In the genomic region with DNA sequence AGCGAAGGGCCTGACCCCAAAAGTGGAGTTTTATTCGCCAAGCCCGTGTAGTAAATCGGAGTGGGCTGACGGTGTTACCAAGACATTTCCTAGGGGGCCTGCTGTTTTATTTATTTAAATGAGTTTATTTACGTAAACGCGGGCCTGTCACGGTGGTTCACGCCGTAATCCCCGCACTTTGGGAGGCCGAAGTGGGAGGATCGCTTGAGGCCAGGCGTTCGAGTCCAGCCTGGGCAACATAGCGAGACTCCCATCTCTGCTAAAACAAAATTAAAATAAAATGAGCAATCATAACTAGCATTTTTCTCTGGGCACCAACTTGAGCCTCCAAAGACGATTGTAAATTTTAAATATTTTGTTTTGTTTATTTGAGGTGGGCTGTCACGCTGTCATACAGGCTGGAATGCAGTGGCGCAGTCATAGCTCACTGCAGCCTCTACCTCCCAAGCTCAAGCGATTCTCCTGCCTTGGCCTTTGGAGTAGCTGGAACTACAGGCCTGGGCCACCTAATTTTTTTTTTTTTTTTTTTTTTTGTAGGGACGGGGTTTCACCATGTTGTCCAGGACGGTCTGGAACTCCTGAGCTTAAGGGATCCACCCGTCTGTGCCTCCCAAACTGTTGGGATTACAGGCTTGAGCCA, we compare ENCODE assay signal across 8 cellular contexts. TPM values are rescaled to one million over a fixed set of nuclear protein-coding genes. Genes with fewer than 3 reads are reported as not detected.
A peak's percentile ranks its signal among the peaks of the same experiment; 100 is the strongest.
DNase-seq lines count a peak whose midpoint lies in the region; ATAC-seq and TF ChIP-seq lines count a peak whose summit lies in the region.

No MANE protein-coding gene starts in this region.

- H3K36me3 ChIP-seq in liver (ENCODE audit: control insufficient read depth in 4 of 4, insufficient read depth in 3 of 4, low read depth in 1 of 4, low read length in 3 of 4), result peaks cover 10 to 41% (median 39%) of the 10 kb centered on the region in 4 donors
- peaks cover 5 to 68% (median 14%) of the 10 kb centered on the region in 3 donors for H3K36me3 ChIP-seq in tibial nerve

- H3K4me3 Mint-ChIP-seq in activated naive CD4-positive, alpha-beta T cell treated with anti-CD3 and anti-CD28 coated beads, Interleukin-2, amount 10 ng/mL, durations not matched to agents 7 days and 5 days, result peak overlapping the region; percentile 95

- no peaks in the 10 kb centered on the region for H3K9me3 ChIP-seq in liver (ENCODE audit: control insufficient read depth in 4 of 4, low read length in 3 of 4)
- no peaks in the 10 kb centered on the region for H3K9me3 ChIP-seq in tibial nerve

- peaks cover 65% of the 10 kb centered on the region for H3K4me1 Mint-ChIP-seq in activated naive CD4-positive, alpha-beta T cell treated with anti-CD3 and anti-CD28 coated beads, Interleukin-2, amount 10 ng/mL, durations not matched to agents 7 days and 5 days

- H3K4me3 ChIP-seq in astrocyte of the cerebellum (ENCODE audit: low read depth, low read length) (peak overlapping the region; percentile 97), liver (ENCODE audit: low read depth in 1 of 3, low read length in 3 of 3) (peak overlapping the region; percentile 71 to 100 (median 90)), tibial nerve (peak overlapping the region; percentile 82 to 98 (median 92))

- CTCF ChIA-PET in activated naive CD4-positive, alpha-beta T cell treated with anti-CD3 and anti-CD28 coated beads, Interleukin-2, amount 10 ng/mL, durations not matched to agents 7 days and 5 days (lab: Charles Lee), result interaction anchor here (0.7 to 1.1 kb wide), 2 partner anchors 9 to 144 kb away, joined by 3 read pairs; no protein-coding TSS in a partner anchor

- H3K27ac ChIP-seq in liver (ENCODE audit: low read depth in 1 of 2, low read length in 2 of 2) (peak overlapping the region; percentile 92), tibial nerve (peak overlapping the region; percentile 91 to 98 (median 96))

- WGBS in liver, result 35% methylated on average over 24 of the region's 24 CpGs
- WGBS in tibial nerve, 2 donors, result 30 to 33% methylated on average over 24 of the region's 24 CpGs

- no peak for TF ChIP-seq EP300 in tibial nerve (IDR thresholded peaks at IDR 0.05)

- no peak for TF ChIP-seq CTCF in astrocyte of the cerebellum (IDR thresholded peaks at IDR 0.05; ENCODE audit: low read depth, low read length, missing control alignments)
- TF ChIP-seq CTCF in liver (IDR thresholded peaks at IDR 0.05; ENCODE audit: low read depth, low read length, missing input control), result no peak
- no peak for TF ChIP-seq CTCF in tibial nerve (IDR thresholded peaks at IDR 0.05)

- in situ Hi-C loops in astrocyte of the cerebellum (cut with HindIII; ENCODE audit: low sequenced_read_pairs), result loop anchor here (5.0 kb wide), 1 partner anchor 82 kb away; no protein-coding TSS in a partner anchor

- no peaks in the 10 kb centered on the region for H3K27me3 ChIP-seq in liver (ENCODE audit: control insufficient read depth in 4 of 4, insufficient read depth in 4 of 4, low read length in 3 of 4)
- H3K27me3 ChIP-seq in tibial nerve, result no peaks in the 10 kb centered on the region

- TF ChIP-seq POLR2A in tibial nerve (IDR thresholded peaks at IDR 0.05), result no peak

- peaks cover 3 to 14% (median 9%) of the 10 kb centered on the region in 4 donors for H3K4me1 ChIP-seq in liver (ENCODE audit: control insufficient read depth in 4 of 4, insufficient read depth in 4 of 4, low read length in 3 of 4)
- peaks cover 0 to 65% (median 20%) of the 10 kb centered on the region in 4 donors for H3K4me1 ChIP-seq in tibial nerve

- H3K9ac ChIP-seq in liver (ENCODE audit: low read depth in 1 of 2, low read length in 2 of 2), result peak overlapping the region; percentile 95 to 96

- peak overlapping the region; percentile 97 for H3K27ac Mint-ChIP-seq in activated naive CD4-positive, alpha-beta T cell treated with anti-CD3 and anti-CD28 coated beads, Interleukin-2, amount 10 ng/mL, durations not matched to agents 7 days and 5 days

- no peak for TF ChIP-seq RAD21 in liver (IDR thresholded peaks at IDR 0.05)

- no peaks in the 10 kb centered on the region for H3K27me3 Mint-ChIP-seq in activated naive CD4-positive, alpha-beta T cell treated with anti-CD3 and anti-CD28 coated beads, Interleukin-2, amount 10 ng/mL, durations not matched to agents 7 days and 5 days

- H3K36me3 Mint-ChIP-seq in activated naive CD4-positive, alpha-beta T cell treated with anti-CD3 and anti-CD28 coated beads, Interleukin-2, amount 10 ng/mL, durations not matched to agents 7 days and 5 days, result peaks cover 63% of the 10 kb centered on the region

- H3K9me3 Mint-ChIP-seq in activated naive CD4-positive, alpha-beta T cell treated with anti-CD3 and anti-CD28 coated beads, Interleukin-2, amount 10 ng/mL, durations not matched to agents 7 days and 5 days, result no peaks in the 10 kb centered on the region

- DNase-seq in activated naive CD4-positive, alpha-beta T cell treated with anti-CD3 and anti-CD28 coated beads, Interleukin-2, amount 10 ng/mL, durations not matched to agents 7 days and 5 days, result peak; percentile 27
- DNase-seq in activated naive CD4-positive, alpha-beta T cell treated with anti-CD3 and anti-CD28 coated beads, Interleukin-2, amount 50 U/mL, for 16 hours, result no peak
- DNase-seq in astrocyte of the cerebellum (ENCODE audit: low read depth) (no peak), tibial nerve (ENCODE audit: low spot score in 2 of 2) (no peak), hippocampal formation (lab: John Stamatoyannopoulos, UW) (no peak), NCI-H2029 treated with DMSO at 0.1 percent for 48 hours (lab: John Stamatoyannopoulos, UW) (no peak)

- no peak for ATAC-seq in HG03439 (IDR thresholded peaks at IDR 0.05; ENCODE audit: unreplicated experiment)

TF ChIP-seq in liver, 16 proteins besides CTCF, POLR2A, EP300 and RAD21 (continues in another document):
- TF ChIP-seq EGR1 (IDR thresholded peaks at IDR 0.05; ENCODE audit: low read depth in 2 of 2), result no peak
- no peak for TF ChIP-seq HNF4G (IDR thresholded peaks at IDR 0.05)
- TF ChIP-seq GABPA (IDR thresholded peaks at IDR 0.05 in 1 of 2, conservative IDR thresholded peaks at IDR 0.05 in 1 of 2), result no peak
- no peak for TF ChIP-seq FOXA1 (IDR thresholded peaks at IDR 0.05)
- TF ChIP-seq JUND (IDR thresholded peaks at IDR 0.05), result no peak
- TF ChIP-seq TAF1 (conservative IDR thresholded peaks at IDR 0.05), result no peak
- no peak for TF ChIP-seq YY1 (IDR thresholded peaks at IDR 0.05)
- TF ChIP-seq RXRA (IDR thresholded peaks at IDR 0.05), result no peak
- no peak for TF ChIP-seq NR2F2 (IDR thresholded peaks at IDR 0.05)
- no peak for TF ChIP-seq HNF4A (conservative IDR thresholded peaks at IDR 0.05)
- TF ChIP-seq ATF3 (IDR thresholded peaks at IDR 0.05), result no peak
- TF ChIP-seq, protein P1, sequence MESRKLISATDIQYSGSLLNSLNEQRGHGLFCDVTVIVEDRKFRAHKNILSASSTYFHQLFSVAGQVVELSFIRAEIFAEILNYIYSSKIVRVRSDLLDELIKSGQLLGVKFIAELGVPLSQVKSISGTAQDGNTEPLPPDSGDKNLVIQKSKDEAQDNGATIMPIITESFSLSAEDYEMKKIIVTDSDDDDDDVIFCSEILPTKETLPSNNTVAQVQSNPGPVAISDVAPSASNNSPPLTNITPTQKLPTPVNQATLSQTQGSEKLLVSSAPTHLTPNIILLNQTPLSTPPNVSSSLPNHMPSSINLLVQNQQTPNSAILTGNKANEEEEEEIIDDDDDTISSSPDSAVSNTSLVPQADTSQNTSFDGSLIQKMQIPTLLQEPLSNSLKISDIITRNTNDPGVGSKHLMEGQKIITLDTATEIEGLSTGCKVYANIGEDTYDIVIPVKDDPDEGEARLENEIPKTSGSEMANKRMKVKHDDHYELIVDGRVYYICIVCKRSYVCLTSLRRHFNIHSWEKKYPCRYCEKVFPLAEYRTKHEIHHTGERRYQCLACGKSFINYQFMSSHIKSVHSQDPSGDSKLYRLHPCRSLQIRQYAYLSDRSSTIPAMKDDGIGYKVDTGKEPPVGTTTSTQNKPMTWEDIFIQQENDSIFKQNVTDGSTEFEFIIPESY (IDR thresholded peaks at IDR 0.05), result no peak

RNA-seq across cellular contexts. Expression of gene ZNF655, which starts 1.0 kb away (rescaled TPM):
- total RNA-seq in liver, result 10 to 100 TPM; 37.2 to 59.7 TPM
- 10 to 100 TPM; 15.9 to 27.6 TPM for polyA plus RNA-seq in liver
- 100 to 1,000 TPM in 2 of 4 donors, 10 to 100 TPM in 2; 90.8 to 140 (median 104) TPM for total RNA-seq in tibial nerve

RNA-seq across cellular contexts. Expression of gene FAM200A, which starts 7.5 kb away (rescaled TPM):
- total RNA-seq in liver, result 1 to 10 TPM; 2.4 to 4.6 TPM
- polyA plus RNA-seq in liver, result 1 to 10 TPM; 1.0 to 1.7 TPM
- total RNA-seq in tibial nerve, result 1 to 10 TPM; 4.8 to 8.8 (median 5.6) TPM

RNA-seq across cellular contexts. Expression of gene TMEM225B, which starts 38.7 kb away (rescaled TPM):
- under 1 TPM; 0.17 to 0.28 TPM for total RNA-seq in liver
- polyA plus RNA-seq in liver, result under 1 TPM in 1 of 2 donors, not detected in 1; 0.10 TPM
- 1 to 10 TPM in 3 of 4 donors, not detected in 1; 1.2 to 1.8 (median 1.5) TPM for total RNA-seq in tibial nerve

RNA-seq across cellular contexts. Expression of gene ZKSCAN5, which starts 54.9 kb away (rescaled TPM):
- total RNA-seq in liver (1 to 10 TPM; 4.7 to 5.4 TPM), tibial nerve (10 to 100 TPM in 2 of 4 donors, 1 to 10 TPM in 2; 9.0 to 11.7 (median 9.9) TPM)
- polyA plus RNA-seq in liver, result 1 to 10 TPM; 1.7 to 2.2 TPM

RNA-seq across cellular contexts. Expression of gene ZSCAN25, which starts 57.4 kb away (rescaled TPM):
- total RNA-seq in liver, result 10 to 100 TPM in 1 of 2 donors, 1 to 10 TPM in 1; 8.7 to 11.0 TPM
- polyA plus RNA-seq in liver, result 1 to 10 TPM; 2.3 to 3.1 TPM
- 10 to 100 TPM; 23.2 to 34.1 (median 30.2) TPM for total RNA-seq in tibial nerve
